Comparison of ENCODE assay signal across 1 cellular context in the genomic region with DNA sequence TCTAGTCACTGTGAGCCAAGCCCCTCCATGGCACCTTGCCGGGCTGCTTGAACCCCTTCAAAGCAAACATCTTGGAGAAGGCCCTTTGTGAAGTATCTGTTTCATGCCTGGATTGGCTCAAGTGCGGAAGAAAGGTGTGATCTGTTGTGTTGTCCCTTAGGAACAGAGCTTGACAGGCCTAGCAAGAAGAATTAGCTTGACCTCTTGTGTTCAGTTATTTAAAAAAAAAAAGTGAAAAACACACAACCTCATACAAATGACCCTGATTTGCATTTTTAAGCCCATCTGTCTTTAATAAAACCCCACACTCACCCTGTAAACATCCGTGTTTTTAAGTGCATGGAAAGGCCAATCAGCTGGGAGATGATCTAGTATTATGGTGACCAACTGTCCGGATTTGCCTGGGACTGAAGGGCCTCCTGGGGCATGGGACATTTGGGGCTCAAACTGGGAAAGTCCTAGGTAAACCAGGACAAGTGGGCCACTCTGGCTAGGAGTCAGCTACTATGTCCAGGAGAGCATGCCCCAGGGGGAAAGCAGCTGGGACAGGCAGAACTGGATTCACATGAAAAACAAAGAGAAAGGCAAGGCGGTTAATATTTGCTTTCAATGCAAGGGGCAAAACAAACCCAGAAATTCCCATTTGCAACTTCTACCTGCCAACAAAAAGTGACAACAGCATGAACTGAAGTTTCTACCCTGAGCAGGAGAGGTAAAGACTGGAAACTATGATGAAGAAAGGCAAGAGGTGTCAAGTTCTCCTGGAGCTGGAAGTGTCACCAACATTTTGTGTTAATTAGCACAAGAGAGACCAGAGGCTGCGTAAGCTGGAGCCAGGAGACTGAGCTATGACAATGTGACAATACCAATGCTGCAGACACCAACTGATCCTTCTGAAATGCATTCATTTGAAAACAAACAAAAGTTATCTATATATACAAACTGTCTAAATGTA.
TF ChIP-seq lines count a peak whose summit lies in the region.

No MANE protein-coding gene starts in this region.

TF ChIP-seq in K562, 482 proteins besides CTCF, POLR2A, EP300 and RAD21:
- TF ChIP-seq, protein P1, sequence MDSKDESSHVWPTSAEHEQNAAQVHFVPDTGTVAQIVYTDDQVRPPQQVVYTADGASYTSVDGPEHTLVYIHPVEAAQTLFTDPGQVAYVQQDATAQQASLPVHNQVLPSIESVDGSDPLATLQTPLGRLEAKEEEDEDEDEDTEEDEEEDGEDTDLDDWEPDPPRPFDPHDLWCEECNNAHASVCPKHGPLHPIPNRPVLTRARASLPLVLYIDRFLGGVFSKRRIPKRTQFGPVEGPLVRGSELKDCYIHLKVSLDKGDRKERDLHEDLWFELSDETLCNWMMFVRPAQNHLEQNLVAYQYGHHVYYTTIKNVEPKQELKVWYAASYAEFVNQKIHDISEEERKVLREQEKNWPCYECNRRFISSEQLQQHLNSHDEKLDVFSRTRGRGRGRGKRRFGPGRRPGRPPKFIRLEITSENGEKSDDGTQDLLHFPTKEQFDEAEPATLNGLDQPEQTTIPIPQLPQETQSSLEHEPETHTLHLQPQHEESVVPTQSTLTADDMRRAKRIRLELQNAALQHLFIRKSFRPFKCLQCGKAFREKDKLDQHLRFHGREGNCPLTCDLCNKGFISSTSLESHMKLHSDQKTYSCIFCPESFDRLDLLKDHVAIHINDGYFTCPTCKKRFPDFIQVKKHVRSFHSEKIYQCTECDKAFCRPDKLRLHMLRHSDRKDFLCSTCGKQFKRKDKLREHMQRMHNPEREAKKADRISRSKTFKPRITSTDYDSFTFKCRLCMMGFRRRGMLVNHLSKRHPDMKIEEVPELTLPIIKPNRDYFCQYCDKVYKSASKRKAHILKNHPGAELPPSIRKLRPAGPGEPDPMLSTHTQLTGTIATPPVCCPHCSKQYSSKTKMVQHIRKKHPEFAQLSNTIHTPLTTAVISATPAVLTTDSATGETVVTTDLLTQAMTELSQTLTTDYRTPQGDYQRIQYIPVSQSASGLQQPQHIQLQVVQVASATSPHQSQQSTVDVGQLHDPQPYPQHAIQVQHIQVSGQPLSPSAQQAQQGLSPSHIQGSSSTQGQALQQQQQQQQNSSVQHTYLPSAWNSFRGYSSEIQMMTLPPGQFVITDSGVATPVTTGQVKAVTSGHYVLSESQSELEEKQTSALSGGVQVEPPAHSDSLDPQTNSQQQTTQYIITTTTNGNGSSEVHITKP (IDR thresholded peaks at IDR 0.05; ENCODE audit: partially characterized antibody): peak; percentile 75
- no peak for TF ChIP-seq CEBPB (tag; IDR thresholded peaks at IDR 0.05)
